ENCODE assay signal across 8 cellular contexts in the genomic region with DNA sequence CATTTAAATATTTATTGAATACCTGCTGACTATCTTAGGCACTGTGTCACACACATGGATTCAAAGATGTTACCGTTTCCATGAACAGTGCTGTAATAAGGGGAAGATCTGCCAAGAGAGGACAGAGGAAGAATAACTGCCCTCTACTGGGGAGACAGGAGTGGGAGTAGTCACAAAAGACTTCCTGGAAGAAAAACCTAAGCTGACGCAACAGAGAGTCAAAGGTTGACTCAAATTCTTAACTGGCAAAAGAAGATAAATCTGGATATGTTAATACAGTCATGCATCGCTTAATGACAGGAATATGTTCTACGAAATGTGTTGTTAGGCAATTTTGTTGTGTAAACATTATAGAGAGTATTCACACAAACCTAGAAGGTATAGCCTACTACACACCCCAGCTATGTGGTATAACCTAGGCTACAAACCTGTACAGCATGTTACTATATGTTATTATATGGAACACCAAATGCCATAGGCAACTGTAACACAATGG. TPM values are rescaled to one million over a fixed set of nuclear protein-coding genes. Genes with fewer than 3 reads are reported as not detected.
DNase-seq lines count a peak whose midpoint lies in the region; ATAC-seq and TF ChIP-seq lines count a peak whose summit lies in the region.

No MANE protein-coding gene starts in this region.

- DNase-seq in AG10803 (ENCODE audit: low read depth) (peak; percentile 94), HCEC 1CT (peak; percentile 87), SW 1271 (lab: John Stamatoyannopoulos, UW) (peak; percentile 5 to 36), fibroblast of lung (ENCODE audit: low read depth in 2 of 2) (peak; percentile 87 to 89), osteoblast (ENCODE audit: insufficient read length, low spot score, missing footprints) (peak; percentile 82), amygdala (lab: John Stamatoyannopoulos, UW) (no peak)
- no peak for DNase-seq in stimulated activated CD8-positive, alpha-beta memory T cell treated with anti-CD3 and anti-CD28 coated beads, Interleukin-4, amount 100 ng/mL, for 48 hours

- H2AFZ ChIP-seq in fibroblast of lung (ENCODE audit: low read length): no peak overlapping the region
- no peak overlapping the region for H2AFZ ChIP-seq in osteoblast (ENCODE audit: low read length)

- H3K36me3 ChIP-seq in fibroblast of lung (ENCODE audit: control insufficient read depth, insufficient read depth, low read length) (peaks cover 2% of the 10 kb centered on the region), osteoblast (ENCODE audit: insufficient read depth, low read length) (peaks cover 6% of the 10 kb centered on the region)

- no peaks in the 10 kb centered on the region for H3K27me3 ChIP-seq in fibroblast of lung (ENCODE audit: control insufficient read depth, insufficient read depth, low read length)
- no peaks in the 10 kb centered on the region for H3K27me3 ChIP-seq in osteoblast (ENCODE audit: insufficient read depth, low read length)

- H3K4me1 ChIP-seq in fibroblast of lung (ENCODE audit: control insufficient read depth, extremely low read depth, insufficient read depth, low read length) (peaks cover 2% of the 10 kb centered on the region), osteoblast (ENCODE audit: insufficient read depth, low read length) (peaks cover 31% of the 10 kb centered on the region)

- H3K27ac ChIP-seq in fibroblast of lung (ENCODE audit: insufficient read depth, low read length): peak overlapping the region; percentile 2
- peak overlapping the region; percentile 72 for H3K27ac ChIP-seq in osteoblast (ENCODE audit: low read depth, low read length)

- H4K20me1 ChIP-seq in fibroblast of lung (ENCODE audit: control insufficient read depth, extremely low read depth, insufficient read depth, low read length): no peaks in the 10 kb centered on the region
- H4K20me1 ChIP-seq in osteoblast (ENCODE audit: insufficient read depth, low read length): peaks cover 2% of the 10 kb centered on the region

- TF ChIP-seq CTCF in AG10803 (conservative IDR thresholded peaks at IDR 0.05; ENCODE audit: low read length) (peak; percentile 92), fibroblast of lung (conservative IDR thresholded peaks at IDR 0.05 in 1 of 2, IDR thresholded peaks at IDR 0.05 in 1 of 2; ENCODE audit: low read depth in 1 of 2, low read length in 2 of 2) (peak; percentile 72 to 74), osteoblast (IDR thresholded peaks at IDR 0.05; ENCODE audit: extremely low read depth, low read depth, low read length) (peak; percentile 84)

- H3K9me3 ChIP-seq in fibroblast of lung (ENCODE audit: control insufficient read depth, insufficient read depth, low read depth, low read length) (no peaks in the 10 kb centered on the region), osteoblast (ENCODE audit: low read depth, low read length) (no peaks in the 10 kb centered on the region)

- ATAC-seq in HG03039 (IDR thresholded peaks at IDR 0.05; ENCODE audit: unreplicated experiment): no peak

- H3K79me2 ChIP-seq in fibroblast of lung (ENCODE audit: control insufficient read depth, insufficient read depth, low read length): no peaks in the 10 kb centered on the region
- peaks cover 30% of the 10 kb centered on the region for H3K79me2 ChIP-seq in osteoblast (ENCODE audit: insufficient read depth, low read length)

- H3K4me3 ChIP-seq in AG10803 (ENCODE audit: low read length) (no peak overlapping the region), fibroblast of lung (replicated peaks in 1 of 4; ENCODE audit: control extremely low read depth in 1 of 4, insufficient read depth in 1 of 4, low read depth in 3 of 4, low read length in 4 of 4) (no peak overlapping the region), osteoblast (ENCODE audit: insufficient read depth, low read length) (no peak overlapping the region)

- no peak overlapping the region for H3K9ac ChIP-seq in fibroblast of lung (ENCODE audit: insufficient read depth, low read length)

- H3K4me2 ChIP-seq in fibroblast of lung (ENCODE audit: extremely low read depth, insufficient read depth, low read length) (no peak overlapping the region), osteoblast (ENCODE audit: insufficient read depth, low read length) (no peak overlapping the region)

RNA-seq across cellular contexts. Expression of gene DCAF5, which starts 51.5 kb away (rescaled TPM):
- total RNA-seq in fibroblast of lung: 10.3 and 16.8 TPM in 2 replicates
- 26.4 and 31.8 TPM in 2 replicates for polyA plus RNA-seq in fibroblast of lung
- polyA plus RNA-seq in fibroblast of lung (2012): 14.6 and 22.4 TPM in 2 replicates
- 71.8 and 101 TPM in 2 replicates for polyA minus RNA-seq in fibroblast of lung (ENCODE audit: low replicate concordance)
- 38.7 and 41.3 TPM in 2 replicates for total RNA-seq in osteoblast

Comparison
In these comparisons a context has a peak if more than half of its experiments do, and no peak if none do; other contexts are left out.
1. DNase-seq: peak in AG10803 (single experiment), HCEC 1CT (single experiment), SW 1271 (2 of 2), fibroblast of lung (2 of 2) and osteoblast (single experiment); none in amygdala (0 of 56) and stimulated activated CD8-positive, alpha-beta memory T cell treated with anti-CD3 and anti-CD28 coated beads, Interleukin-4, amount 100 ng/mL, for 48 hours (single experiment).
2. Peak in every context shown above with its lines, with median percentiles within 50 percentile points of each other: CTCF ChIP-seq.